18 cellular contexts compared by ENCODE assay signal in the genomic region with DNA sequence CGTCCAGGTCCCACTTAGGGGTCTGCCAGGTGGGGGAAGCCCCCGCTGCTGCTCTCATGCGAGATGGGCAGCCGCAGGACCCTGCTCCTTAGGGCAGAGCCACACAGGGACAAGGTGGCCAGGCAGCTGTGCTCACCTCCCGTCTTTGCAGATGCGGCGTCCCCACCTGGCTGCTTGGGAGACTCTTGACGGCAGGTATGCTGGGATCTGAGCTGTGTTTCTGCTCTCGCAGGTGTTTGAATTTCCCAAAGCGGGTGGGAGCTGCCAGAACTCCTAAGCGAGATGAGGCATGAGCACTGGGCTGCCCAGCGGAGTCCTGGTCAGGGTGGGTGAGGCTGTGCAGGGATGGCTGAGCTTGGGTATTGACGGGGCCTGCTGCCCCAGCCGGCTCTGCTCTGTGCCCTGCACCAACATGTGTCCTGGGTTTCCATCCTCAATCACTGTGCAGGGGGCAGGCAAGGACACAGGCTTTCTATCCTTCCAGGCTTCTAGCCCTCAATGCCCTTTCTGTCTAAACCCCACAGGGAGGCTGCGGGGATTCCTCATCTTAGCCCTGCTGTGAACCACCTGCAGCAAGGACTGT.
"Had no signal": no experiment of that assay in that cellular context is flagged by ENCODE, and none has a peak within 500 bp of the region (broad histone marks: within the 10 kb centered on the region; RNA-seq: fewer than 3 reads in every experiment).

No MANE protein-coding gene starts in this region.

- H3K36me3 ChIP-seq: prostate gland, upper lobe of left lung had no signal

- H3K36me3 Mint-ChIP-seq: activated naive CD8-positive, alpha-beta T cell; brain had no signal

- DNase-seq: activated B cell treated with CpG ODN at 0.5 μM for 24 hours; activated CD4-positive, alpha-beta T cell treated with anti-CD3 and anti-CD28 coated beads, Interleukin-2, amount 10 ng/mL, durations not matched to agents 24 days and 14 days; activated CD8-positive, alpha-beta memory T cell treated with anti-CD3 and anti-CD28 coated beads, Interleukin-2, amount 50 U/mL, for 4 hours; activated CD8-positive, alpha-beta T cell treated with anti-CD3 and anti-CD28 coated beads, Interleukin-2, amount 10 ng/mL, durations not matched to agents 7 days and 5 days; activated effector memory CD4-positive, alpha-beta T cell treated with anti-CD3 and anti-CD28 coated beads, Interleukin-2, amount 50 U/mL, for 16 hours; activated T-cell treated with anti-CD3 and anti-CD28 coated beads, Interleukin-2, amount 50 U/mL, for 48 hours; amniotic stem cell; kidney glomerular epithelial cell; nephron progenitor cell; stimulated activated CD4-positive, alpha-beta T cell treated with anti-CD3 and anti-CD28 coated beads, Interleukin-1b, Interleukin-23, amount 100 ng/mL, for 48 hours; substantia nigra had no signal

- H3K4me3 ChIP-seq: coronary artery, prostate gland, upper lobe of left lung had no signal

- H3K4me3 Mint-ChIP-seq: activated B cell treated with CpG ODN at 0.5 μM for 24 hours; activated CD4-positive, alpha-beta T cell treated with anti-CD3 and anti-CD28 coated beads, Interleukin-2, amount 10 ng/mL, durations not matched to agents 24 days and 14 days; activated CD8-positive, alpha-beta T cell treated with anti-CD3 and anti-CD28 coated beads, Interleukin-2, amount 10 ng/mL, durations not matched to agents 7 days and 5 days; activated naive CD8-positive, alpha-beta T cell; brain; central memory CD8-positive, alpha-beta T cell had no signal

- H3K9me3 ChIP-seq: prostate gland, upper lobe of left lung had no signal

- H3K27ac ChIP-seq: prostate gland, upper lobe of left lung had no signal

- H3K27ac Mint-ChIP-seq: activated B cell treated with CpG ODN at 0.5 μM for 24 hours; activated CD4-positive, alpha-beta T cell treated with anti-CD3 and anti-CD28 coated beads, Interleukin-2, amount 10 ng/mL, durations not matched to agents 24 days and 14 days; activated CD8-positive, alpha-beta T cell treated with anti-CD3 and anti-CD28 coated beads, Interleukin-2, amount 10 ng/mL, durations not matched to agents 7 days and 5 days; activated naive CD8-positive, alpha-beta T cell had no signal

- H3K4me1 ChIP-seq: prostate gland, upper lobe of left lung had no signal

- H3K4me1 Mint-ChIP-seq: activated B cell treated with CpG ODN at 0.5 μM for 24 hours; activated CD4-positive, alpha-beta T cell treated with anti-CD3 and anti-CD28 coated beads, Interleukin-2, amount 10 ng/mL, durations not matched to agents 24 days and 14 days; central memory CD8-positive, alpha-beta T cell had no signal

- ATAC-seq: activated CD8-positive, alpha-beta T cell treated with anti-CD3 and anti-CD28 coated beads, Interleukin-2, amount 10 ng/mL, durations not matched to agents 7 days and 5 days; esophagus mucosa had no signal

- H3K27me3 ChIP-seq: upper lobe of left lung had no signal

- H3K9me3 Mint-ChIP-seq: activated B cell treated with CpG ODN at 0.5 μM for 24 hours; activated CD4-positive, alpha-beta T cell treated with anti-CD3 and anti-CD28 coated beads, Interleukin-2, amount 10 ng/mL, durations not matched to agents 24 days and 14 days; central memory CD8-positive, alpha-beta T cell; nephron progenitor cell had no signal
